ENCODE assay signal across 13 cellular contexts in the genomic region with DNA sequence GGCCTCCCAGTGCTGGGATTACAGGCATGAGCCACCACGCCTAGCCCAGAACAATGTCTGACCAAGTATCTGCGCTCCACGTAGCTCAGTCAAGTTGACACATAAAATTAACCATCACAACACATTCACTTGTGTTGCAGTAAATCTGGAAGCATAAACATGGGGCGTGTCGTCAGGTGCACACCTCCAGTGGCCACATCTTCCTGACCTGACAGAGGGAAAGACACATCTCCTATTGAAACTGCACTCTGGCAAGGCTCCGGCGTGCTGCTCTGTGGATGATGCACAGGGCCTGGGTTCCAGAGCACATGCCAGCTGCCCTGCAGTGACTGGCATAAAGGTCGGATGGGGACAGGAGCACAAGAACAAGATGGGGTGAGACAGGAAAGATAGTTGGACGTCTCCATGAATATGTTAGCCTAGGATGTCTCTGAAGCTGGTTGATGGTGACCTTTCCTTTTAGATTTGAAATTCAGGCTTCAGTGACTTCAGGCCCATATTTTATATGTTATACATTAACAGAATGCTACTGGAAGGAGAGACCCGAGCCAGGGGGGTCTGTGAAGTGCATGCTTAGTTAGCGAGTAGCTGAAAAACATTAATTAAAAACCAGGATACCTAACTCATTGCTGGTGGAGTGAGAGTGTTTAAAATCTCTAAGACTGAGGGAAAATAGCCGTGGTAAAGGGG.
"Had no signal": no experiment of that assay in that cellular context is flagged by ENCODE, and none has a peak within 500 bp of the region (broad histone marks: within the 10 kb centered on the region; RNA-seq: fewer than 3 reads in every experiment).

No MANE protein-coding gene starts in this region.

- H3K27ac ChIP-seq: tibial artery had no signal

- FAIRE-seq: frontal cortex, keratinocyte had no signal

- DNase-seq: activated CD4-positive, alpha-beta memory T cell treated with anti-CD3 and anti-CD28 coated beads for 36 hours; activated gamma-delta T cell treated with Interleukin-2 at 50 U/mL for 16 hours; activated naive CD8-positive, alpha-beta T cell treated with anti-CD3 and anti-CD28 coated beads for 36 hours; activated T-cell treated with anti-CD3 and anti-CD28 coated beads, Interleukin-2, amount 50 U/mL, for 4 hours; natural killer cell; occipital lobe; T-cell; T1000 had no signal

- ATAC-seq: activated T-cell treated with anti-CD3 and anti-CD28 coated beads, Interleukin-2, amount 50 U/mL, for 4 hours; natural killer cell; T-cell had no signal

- H3K4me3 ChIP-seq: skin epidermis, tibial artery, vagina had no signal

- H3K27me3 ChIP-seq: tibial artery, vagina had no signal

- H3K9me3 ChIP-seq: tibial artery, vagina had no signal

- H3K36me3 ChIP-seq: tibial artery, vagina had no signal
